ENCODE assay signal across 22 cellular contexts in the genomic region with DNA sequence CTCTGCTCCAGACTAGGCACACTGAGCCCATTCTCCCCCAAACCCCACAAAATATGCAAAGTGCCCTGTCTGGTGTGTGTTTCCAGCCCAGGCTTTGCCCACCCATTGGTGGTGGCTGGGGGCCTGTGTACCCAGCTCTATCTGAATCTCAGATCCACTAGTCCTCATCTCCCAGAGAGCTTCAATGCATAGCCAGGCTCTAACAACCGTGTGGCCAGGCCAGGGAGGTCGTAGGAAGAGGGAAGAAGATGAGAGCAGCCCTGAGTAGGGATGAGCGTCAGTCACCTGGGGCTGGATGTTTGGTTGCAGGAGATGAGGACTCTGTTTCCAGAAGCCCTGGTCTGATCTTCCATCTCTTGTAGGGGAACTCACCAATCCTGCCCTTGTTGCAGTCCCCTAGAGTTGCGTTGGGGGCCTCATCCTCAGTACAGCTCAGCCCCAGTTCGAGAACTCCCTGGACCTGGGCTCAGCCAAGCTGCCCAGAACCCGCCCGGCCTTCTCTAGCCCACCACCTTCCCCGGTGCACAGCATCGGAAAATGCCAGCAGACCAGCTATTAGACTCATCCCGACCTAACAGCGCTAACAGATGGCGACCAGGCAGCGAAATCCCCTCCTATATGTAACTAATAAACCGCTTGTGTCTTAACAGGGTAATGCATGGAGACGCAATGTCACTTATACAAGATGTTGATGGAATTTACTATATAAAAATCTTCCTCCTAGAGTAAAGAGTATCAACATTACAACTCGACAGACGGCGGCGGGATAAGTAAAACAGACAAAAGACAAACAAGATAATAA. TPM values are rescaled to one million over a fixed set of nuclear protein-coding genes. Genes with fewer than 3 reads are reported as not detected.
A peak's percentile ranks its signal among the peaks of the same experiment; 100 is the strongest.
DNase-seq lines count a peak whose midpoint lies in the region; ATAC-seq lines count a peak whose summit lies in the region.
"Had no signal": no experiment of that assay in that cellular context is flagged by ENCODE, and none has a peak within 500 bp of the region (broad histone marks: within the 10 kb centered on the region; RNA-seq: fewer than 3 reads in every experiment).

No MANE protein-coding gene starts in this region.

- H3K36me3 ChIP-seq in ACC112 (ENCODE audit: insufficient read depth, low read length) (no peaks in the 10 kb centered on the region), iPS-18a (ENCODE audit: control insufficient read depth, low read depth, low read length) (no peaks in the 10 kb centered on the region)
- H3K36me3 ChIP-seq in CD4-positive, alpha-beta memory T cell (ENCODE audit: insufficient read depth, low read length) = no peaks in the 10 kb centered on the region
- H3K36me3 ChIP-seq: BE2C, thyroid gland had no signal

- POLR2A ChIA-PET in CD4-positive, alpha-beta memory T cell (lab: Charles Lee; ENCODE audit: partially characterized antibody) = no interaction called here

- intact Hi-C loops in CD4-positive, alpha-beta memory T cell (cut with micrococcal nuclease) = no loop called here

- no peak overlapping the region for H3K9ac ChIP-seq in iPS-18a (ENCODE audit: low read length)

- H3K27ac ChIP-seq in ACC112 (ENCODE audit: low read depth, low read length) = no peak overlapping the region
- H3K27ac ChIP-seq in CD4-positive, alpha-beta memory T cell (ENCODE audit: low read depth, low read length) = no peak overlapping the region
- H3K27ac ChIP-seq in iPS-18a (ENCODE audit: low read length) = no peak overlapping the region
- H3K27ac ChIP-seq: RWPE1, thyroid gland, VCaP had no signal

- H3K9me3 Mint-ChIP-seq in CD4-positive, alpha-beta memory T cell = peaks cover 0 to 12% (median 4%) of the 10 kb centered on the region in 8 donors
- H3K9me3 Mint-ChIP-seq: neural crest cell had no signal

- H3K27ac Mint-ChIP-seq in CD4-positive, alpha-beta memory T cell = no peak overlapping the region

- peak overlapping the region in 5 of 8 donors; percentile 6 to 76 (median 65) for H3K4me3 Mint-ChIP-seq in CD4-positive, alpha-beta memory T cell
- H3K4me3 Mint-ChIP-seq: neural crest cell had no signal

- no peak for DNase-seq in CD4-positive, alpha-beta memory T cell
- peak; percentile 51 for DNase-seq in NCI-H82 treated with DMSO at 0.1 percent for 48 hours (lab: John Stamatoyannopoulos, UW; ENCODE audit: unreplicated experiment)
- no peak for DNase-seq in GM03348 (ENCODE audit: low spot score)
- no peak for DNase-seq in activated CD4-positive, alpha-beta T cell treated with anti-CD3 and anti-CD28 coated beads, Interleukin-2, amount 50 U/mL, for 4 hours
- no peak for DNase-seq in middle frontal gyrus (ENCODE audit: extremely low spot score, low spot score)
- DNase-seq: activated CD8-positive, alpha-beta memory T cell treated with anti-CD3 and anti-CD28 coated beads for 24 hours; amygdala; BE2C; central memory CD4-positive, alpha-beta T cell; effector memory CD4-positive, alpha-beta T cell; NCI-H146; stimulated activated CD4-positive, alpha-beta T cell treated with anti-CD3 and anti-CD28 coated beads, Interleukin-12 subunit alpha, Interleukin-12 subunit beta, amount 100 ng/mL, for 4 hours; SW 1271; thyroid gland had no signal

- no peak overlapping the region for H2AFZ ChIP-seq in ACC112 (ENCODE audit: low read length, unreplicated experiment)

- CTCF ChIA-PET in CD4-positive, alpha-beta memory T cell (lab: Charles Lee; ENCODE audit: partially characterized antibody) = no interaction called here

- peaks cover 10% of the 10 kb centered on the region for H3K4me1 ChIP-seq in ACC112 (ENCODE audit: control insufficient read depth, insufficient read depth, low read length, unreplicated experiment)
- H3K4me1 ChIP-seq in CD4-positive, alpha-beta memory T cell (ENCODE audit: insufficient read depth, low read length) = peaks cover 6% of the 10 kb centered on the region
- peaks cover 51% of the 10 kb centered on the region for H3K4me1 ChIP-seq in iPS-18a (ENCODE audit: control insufficient read depth, low read depth, low read length)
- H3K4me1 ChIP-seq: BE2C, thyroid gland had no signal

- H3K27me3 ChIP-seq in ACC112 (ENCODE audit: insufficient read depth, low read length) (peaks cover 94% of the 10 kb centered on the region), iPS-18a (ENCODE audit: control insufficient read depth, insufficient read depth, low read length) (peaks cover 98% of the 10 kb centered on the region)
- peaks cover 60% of the 10 kb centered on the region for H3K27me3 ChIP-seq in CD4-positive, alpha-beta memory T cell (ENCODE audit: insufficient read depth, low read length)

- peaks cover 57 to 59% of the 10 kb centered on the region in 2 donors for H3K27me3 Mint-ChIP-seq in CD4-positive, alpha-beta memory T cell

- no peaks in the 10 kb centered on the region for H3K36me3 Mint-ChIP-seq in CD4-positive, alpha-beta memory T cell

- H3K79me2 ChIP-seq in ACC112 (ENCODE audit: control insufficient read depth, insufficient read depth, low read length, unreplicated experiment) = no peaks in the 10 kb centered on the region

- peak overlapping the region; percentile 62; the same call in 1 of the 2 replicates for H3K4me3 ChIP-seq in ACC112 (ENCODE audit: low read depth, low read length)
- H3K4me3 ChIP-seq in CD4-positive, alpha-beta memory T cell (ENCODE audit: low read length in 2 of 2) = no peak overlapping the region
- peak overlapping the region; percentile 14 for H3K4me3 ChIP-seq in iPS-18a (ENCODE audit: low read length)
- H3K4me3 ChIP-seq: thyroid gland had no signal

- H3K4me1 Mint-ChIP-seq in CD4-positive, alpha-beta memory T cell = peaks cover 6 to 28% (median 21%) of the 10 kb centered on the region in 4 donors
- H3K4me1 Mint-ChIP-seq: neural crest cell had no signal

- ATAC-seq in HG03175 (IDR thresholded peaks at IDR 0.05; ENCODE audit: unreplicated experiment) = no peak

- H3K9me3 ChIP-seq in CD4-positive, alpha-beta memory T cell (ENCODE audit: control insufficient read depth in 1 of 2, low read length in 2 of 2) = no peaks in the 10 kb centered on the region
- H3K9me3 ChIP-seq in iPS-18a (ENCODE audit: control insufficient read depth, low read depth, low read length) = no peaks in the 10 kb centered on the region
- H3K9me3 ChIP-seq: BE2C, thyroid gland had no signal

RNA-seq across cellular contexts. Expression of a gene that starts 3.2 kb away (rescaled TPM):
- total RNA-seq in CD4-positive, alpha-beta memory T cell = not detected
- not detected for polyA plus RNA-seq in CD4-positive, alpha-beta memory T cell
- total RNA-seq: G401, MCF 10A had no signal

RNA-seq across cellular contexts. Expression of a gene that starts 52.7 kb away (rescaled TPM):
- total RNA-seq in CD4-positive, alpha-beta memory T cell = 1 to 10 TPM in 1 of 2 experiments, under 1 TPM in 1; 0.67 to 1.1 TPM
- polyA plus RNA-seq in CD4-positive, alpha-beta memory T cell = not detected

Comparison
In these comparisons a context has a peak if more than half of its experiments do, and no peak if none do; other contexts are left out.
1. H3K4me3 ChIP-seq: peak in ACC112 (single experiment) and iPS-18a (single experiment); none in CD4-positive, alpha-beta memory T cell (0 of 2).